10 cellular contexts compared by ENCODE assay signal in genomic region chr6:15893556-15894253, GRCh38.
DNase-seq lines count a peak whose midpoint lies in the region; ATAC-seq and TF ChIP-seq lines count a peak whose summit lies in the region.
"Had no signal": no experiment of that assay in that cellular context is flagged by ENCODE, and none has a peak within 500 bp of the region (broad histone marks: within the 10 kb centered on the region; RNA-seq: fewer than 3 reads in every experiment).

No MANE protein-coding gene starts in this region.

- H3K9me3 Mint-ChIP-seq in neural crest cell = peaks cover 4% of the 10 kb centered on the region
- H3K9me3 Mint-ChIP-seq in naive thymus-derived CD8-positive, alpha-beta T cell = peaks cover 0 to 14% (median 2%) of the 10 kb centered on the region in 9 donors

- no peak for ATAC-seq in GM21360 (IDR thresholded peaks at IDR 0.05; ENCODE audit: unreplicated experiment)
- ATAC-seq in naive thymus-derived CD8-positive, alpha-beta T cell = no peak

- H3K4me1 ChIP-seq in uterus = no peaks in the 10 kb centered on the region

- H3K27ac ChIP-seq in caudate nucleus (ENCODE audit: low read depth, low read length) = no peak overlapping the region
- no peak overlapping the region for H3K27ac ChIP-seq in uterus

- POLR2A ChIA-PET in naive thymus-derived CD8-positive, alpha-beta T cell (lab: Charles Lee) = no interaction called here

- H3K36me3 ChIP-seq in uterus = no peaks in the 10 kb centered on the region

- TF ChIP-seq CTCF in GM12865 (IDR thresholded peaks at IDR 0.05; ENCODE audit: insufficient read depth, low read depth, low read length, missing control alignments) (peak; percentile 50), cardiac fibroblast (IDR thresholded peaks at IDR 0.05; ENCODE audit: low read depth, low read length) (peak; percentile 37), neural crest cell (conservative IDR thresholded peaks at IDR 0.05) (peak; percentile 68), uterus (IDR thresholded peaks at IDR 0.05) (no peak)

- no peaks in the 10 kb centered on the region for H3K36me3 Mint-ChIP-seq in neural crest cell (ENCODE audit: low read depth)
- H3K36me3 Mint-ChIP-seq in naive thymus-derived CD8-positive, alpha-beta T cell = peaks cover 0 to 4% (median 0%) of the 10 kb centered on the region in 3 donors

- TF ChIP-seq POLR2A in uterus (IDR thresholded peaks at IDR 0.05) = no peak

- no peak overlapping the region for H3K27ac Mint-ChIP-seq in neural crest cell (ENCODE audit: unreplicated experiment)
- no peak overlapping the region for H3K27ac Mint-ChIP-seq in naive thymus-derived CD8-positive, alpha-beta T cell

- intact Hi-C loops in uterus (cut with DNase I; ENCODE audit: low total_unique reads) = no loop called here

- DNase-seq in GM12865 (ENCODE audit: low read depth) (peak; percentile 86), NCI-H1694 (lab: John Stamatoyannopoulos, UW) (peak; percentile 58), cardiac fibroblast (ENCODE audit: low read depth in 2 of 2) (peak in 1 of 2 donors; percentile 57), neural crest cell (ENCODE audit: low read depth, low spot score) (no peak), caudate nucleus (lab: John Stamatoyannopoulos, UW) (no peak), uterus (no peak)
- DNase-seq in naive thymus-derived CD8-positive, alpha-beta T cell = no peak
- DNase-seq: NCI-H2029 treated with DMSO at 0.1 percent for 48 hours; stimulated activated CD4-positive, alpha-beta T cell treated with anti-CD3 and anti-CD28 coated beads, Interleukin-2, amount 100 ng/mL, for 48 hours had no signal

- H3K4me3 ChIP-seq in GM12865 (ENCODE audit: low read depth, low read length) (no peak overlapping the region), cardiac fibroblast (replicated peaks in 1 of 2; ENCODE audit: low read depth in 2 of 2, low read length in 2 of 2) (no peak overlapping the region), uterus (no peak overlapping the region)

- no peaks in the 10 kb centered on the region for H3K27me3 Mint-ChIP-seq in neural crest cell (ENCODE audit: low read depth)
- peaks cover 0 to 9% (median 0%) of the 10 kb centered on the region in 5 donors for H3K27me3 Mint-ChIP-seq in naive thymus-derived CD8-positive, alpha-beta T cell

- no peaks in the 10 kb centered on the region for H3K27me3 ChIP-seq in uterus

- H3K9me3 ChIP-seq in uterus = no peaks in the 10 kb centered on the region

- no peaks in the 10 kb centered on the region for H3K4me1 Mint-ChIP-seq in neural crest cell
- peaks cover 0 to 4% (median 0%) of the 10 kb centered on the region in 4 donors for H3K4me1 Mint-ChIP-seq in naive thymus-derived CD8-positive, alpha-beta T cell

- no peak overlapping the region for H3K4me3 Mint-ChIP-seq in neural crest cell
- no peak overlapping the region for H3K4me3 Mint-ChIP-seq in naive thymus-derived CD8-positive, alpha-beta T cell

Comparison
In these comparisons a context has a peak if more than half of its experiments do, and no peak if none do; other contexts are left out.
1. DNase-seq: peak in GM12865 (single experiment) and NCI-H1694 (single experiment); none in neural crest cell (single experiment), caudate nucleus (0 of 61), uterus (0 of 2) and naive thymus-derived CD8-positive, alpha-beta T cell (0 of 10).
2. CTCF ChIP-seq: peak in GM12865 (single experiment), cardiac fibroblast (single experiment) and neural crest cell (single experiment); none in uterus (0 of 4).